ENCODE assay signal across 8 cellular contexts in genomic region chr9:121282309-121283071, GRCh38. TPM values are rescaled to one million over a fixed set of nuclear protein-coding genes. Genes with fewer than 3 reads are reported as not detected.
DNase-seq lines count a peak whose midpoint lies in the region; ATAC-seq and TF ChIP-seq lines count a peak whose summit lies in the region.

No MANE protein-coding gene starts in this region.

- DNase-seq in EL (peak; percentile 87), SW480 (ENCODE audit: low spot score) (peak; percentile 48), right atrium auricular region (ENCODE audit: low spot score) (peak; percentile 89), cortex of kidney (lab: John Stamatoyannopoulos, UW) (no peak), NCI-H128 (lab: John Stamatoyannopoulos, UW; ENCODE audit: unreplicated experiment) (no peak), NCI-H2107 (lab: John Stamatoyannopoulos, UW) (no peak)

- H3K9me3 ChIP-seq in right atrium auricular region (no peaks in the 10 kb centered on the region), skeletal muscle tissue (ENCODE audit: control insufficient read depth in 3 of 3, low read length in 3 of 3) (no peaks in the 10 kb centered on the region)

- H3K27me3 ChIP-seq in right atrium auricular region (no peaks in the 10 kb centered on the region), skeletal muscle tissue (ENCODE audit: control insufficient read depth in 3 of 3, insufficient read depth in 3 of 3, low read length in 3 of 3) (no peaks in the 10 kb centered on the region)

- no peak for TF ChIP-seq CTCF in right atrium auricular region (IDR thresholded peaks at IDR 0.05)

- H3K4me1 ChIP-seq in right atrium auricular region (peaks cover 0 to 100% of the 10 kb centered on the region in 2 donors), skeletal muscle tissue (ENCODE audit: control insufficient read depth in 3 of 3, insufficient read depth in 3 of 3, low read length in 3 of 3) (peaks cover 86 to 93% (median 93%) of the 10 kb centered on the region in 3 donors)

- no peak overlapping the region for H3K4me3 ChIP-seq in right atrium auricular region
- no peak overlapping the region for H3K4me3 ChIP-seq in skeletal muscle tissue (ENCODE audit: low read length in 3 of 3)

- H3K27ac ChIP-seq in right atrium auricular region = peak overlapping the region; percentile 97 to 99
- H3K27ac ChIP-seq in skeletal muscle tissue (ENCODE audit: low read depth, low read length) = peak overlapping the region; percentile 98

- H3K36me3 ChIP-seq in right atrium auricular region (no peaks in the 10 kb centered on the region), skeletal muscle tissue (ENCODE audit: control insufficient read depth in 3 of 3, insufficient read depth in 3 of 3, low read length in 3 of 3) (peaks cover 0 to 2% (median 0%) of the 10 kb centered on the region in 3 donors)

- peak overlapping the region; percentile 36 to 69 (median 45) for H3K9ac ChIP-seq in skeletal muscle tissue (ENCODE audit: low read depth in 1 of 3, low read length in 3 of 3)

- ATAC-seq in HG02678 (IDR thresholded peaks at IDR 0.05; ENCODE audit: unreplicated experiment) = no peak

RNA-seq across cellular contexts. Expression of gene GSN, which starts 14.5 kb away (rescaled TPM):
- total RNA-seq in right atrium auricular region (1,000 to 10,000 TPM; 1,444 to 3,478 TPM), skeletal muscle tissue (342 TPM)

Comparison
In these comparisons a context has a peak if more than half of its experiments do, and no peak if none do; other contexts are left out.
1. DNase-seq: peak in EL (single experiment), SW480 (single experiment) and right atrium auricular region (single experiment); none in cortex of kidney (single experiment), NCI-H128 (single experiment) and NCI-H2107 (single experiment).